Comparison of ENCODE assay signal across 18 cellular contexts in genomic region chr17:622356-622755, GRCh38.
DNase-seq lines count a peak whose midpoint lies in the region; ATAC-seq and TF ChIP-seq lines count a peak whose summit lies in the region.
"Had no signal": no experiment of that assay in that cellular context is flagged by ENCODE, and none has a peak within 500 bp of the region (broad histone marks: within the 10 kb centered on the region; RNA-seq: fewer than 3 reads in every experiment).

No MANE protein-coding gene starts in this region.

- H3K4me3 ChIP-seq in PC-3 (ENCODE audit: low read length) (no peak overlapping the region), neural progenitor cell (no peak overlapping the region)
- H3K4me3 ChIP-seq: ascending aorta, uterus had no signal

- H3K36me3 ChIP-seq in PC-3 (ENCODE audit: low read depth, low read length) (peaks cover 3% of the 10 kb centered on the region; the same call in 1 of the 2 replicates), neural progenitor cell (no peaks in the 10 kb centered on the region)
- H3K36me3 ChIP-seq: uterus had no signal

- H3K4me1 Mint-ChIP-seq in neural progenitor cell: peaks cover 3% of the 10 kb centered on the region
- H3K4me1 Mint-ChIP-seq: nephron had no signal

- POLR2A ChIA-PET in PC-3 (lab: Charles Lee; ENCODE audit: unreplicated experiment): no interaction called here

- H3F3A ChIP-seq in PC-3 (ENCODE audit: low read length, unreplicated experiment): no peaks in the 10 kb centered on the region
- no peaks in the 10 kb centered on the region for H3F3A ChIP-seq in neural progenitor cell (ENCODE audit: low read depth)

- H3K9me3 ChIP-seq in PC-3 (ENCODE audit: low read length) (no peaks in the 10 kb centered on the region), neural progenitor cell (ENCODE audit: low read depth) (no peaks in the 10 kb centered on the region)
- H3K9me3 ChIP-seq: ascending aorta, uterus had no signal

- H3K9ac ChIP-seq in PC-3 (ENCODE audit: low read length): no peak overlapping the region
- no peak overlapping the region for H3K9ac ChIP-seq in neural progenitor cell

- peak overlapping the region; percentile 2 for H3K27ac Mint-ChIP-seq in neural progenitor cell

- H3K4me1 ChIP-seq in PC-3 (ENCODE audit: insufficient read depth, low read length): no peaks in the 10 kb centered on the region
- H3K4me1 ChIP-seq in neural progenitor cell: no peaks in the 10 kb centered on the region
- H3K4me1 ChIP-seq: ascending aorta, uterus had no signal

- H3K27me3 ChIP-seq in PC-3 (ENCODE audit: low read length): no peaks in the 10 kb centered on the region
- no peaks in the 10 kb centered on the region for H3K27me3 ChIP-seq in neural progenitor cell
- H3K27me3 ChIP-seq: ascending aorta, uterus had no signal

- no peaks in the 10 kb centered on the region for H3K9me2 ChIP-seq in PC-3 (replicated peaks; ENCODE audit: low read length)

- H2AFZ ChIP-seq in PC-3 (ENCODE audit: low read length): no peak overlapping the region
- no peak overlapping the region for H2AFZ ChIP-seq in neural progenitor cell (replicated peaks)

- no TSS peak for BruUV-seq in PC-3 (replicated peaks; lab: Mats Ljungman, UMichigan)

- DNase-seq in EL (peak; percentile 49), PC-3 (peak; percentile 56), dermis blood vessel endothelial cell (peak; percentile 62), neural progenitor cell (ENCODE audit: low spot score) (no peak), occipital lobe (lab: John Stamatoyannopoulos, UW) (no peak), DMS114 treated with DMSO at 0.1 percent for 48 hours (lab: John Stamatoyannopoulos, UW; ENCODE audit: unreplicated experiment) (no peak)
- DNase-seq in activated CD8-positive, alpha-beta memory T cell treated with anti-CD3 and anti-CD28 coated beads for 24 hours: no peak
- DNase-seq: activated CD4-positive, alpha-beta T cell treated with anti-CD3 and anti-CD28 coated beads, Interleukin-2, amount 50 U/mL, for 1 hour; KG1; NCI-H1436; NCI-H524; stimulated activated naive CD4-positive, alpha-beta T cell treated with Interleukin-2 at 50 U/mL for 16 hours; uterus had no signal

- no peaks in the 10 kb centered on the region for H3K27me3 Mint-ChIP-seq in neural progenitor cell (ENCODE audit: insufficient read depth, low read depth)

- H4K20me1 ChIP-seq in PC-3 (ENCODE audit: low read length) (no peaks in the 10 kb centered on the region), neural progenitor cell (ENCODE audit: low read depth) (no peaks in the 10 kb centered on the region)

- H3K4me3 Mint-ChIP-seq in neural progenitor cell: no peak overlapping the region
- H3K4me3 Mint-ChIP-seq: nephron had no signal

- ATAC-seq in PC-3 (peak; percentile 62; the same call in 1 of the 2 replicates), GM19452 (IDR thresholded peaks at IDR 0.05; ENCODE audit: unreplicated experiment) (no peak)
- ATAC-seq: Panc1 had no signal

- H3K79me2 ChIP-seq in PC-3 (ENCODE audit: low read length): no peaks in the 10 kb centered on the region
- no peaks in the 10 kb centered on the region for H3K79me2 ChIP-seq in neural progenitor cell (ENCODE audit: low read depth)

- TF ChIP-seq CTCF in PC-3 (conservative IDR thresholded peaks at IDR 0.05; ENCODE audit: low read depth, low read length): no peak
- no peak for TF ChIP-seq CTCF in neural progenitor cell (IDR thresholded peaks at IDR 0.05)

- H3K36me3 Mint-ChIP-seq in neural progenitor cell: peaks cover 32% of the 10 kb centered on the region

- intact Hi-C loops in PC-3 (cut with micrococcal nuclease): no loop called here

- H3K27ac ChIP-seq in PC-3 (ENCODE audit: low read length): no peak overlapping the region
- H3K27ac ChIP-seq in neural progenitor cell: no peak overlapping the region
- H3K27ac ChIP-seq: ascending aorta, C4-2B, uterus had no signal

- H3K4me2 ChIP-seq in PC-3 (ENCODE audit: low read length) (no peak overlapping the region), neural progenitor cell (no peak overlapping the region)

- H3K9me3 Mint-ChIP-seq in neural progenitor cell: peaks cover 2% of the 10 kb centered on the region

- CTCF ChIA-PET in PC-3 (lab: Charles Lee): interaction anchor here (0.7 kb wide), 1 partner anchor 358 kb away, joined by 5 read pairs; no protein-coding TSS in a partner anchor

Comparison
In these comparisons a context has a peak if more than half of its experiments do, and no peak if none do; other contexts are left out.
1. DNase-seq: peak in EL (single experiment), PC-3 (single experiment) and dermis blood vessel endothelial cell (single experiment); none in neural progenitor cell (single experiment), activated CD8-positive, alpha-beta memory T cell treated with anti-CD3 and anti-CD28 coated beads for 24 hours (single experiment), occipital lobe (single experiment) and DMS114 treated with DMSO at 0.1 percent for 48 hours (single experiment).